In genomic region chr4:165331316-165331715, GRCh38 we compare ENCODE assay signal across 11 cellular contexts.
A peak's percentile ranks its signal among the peaks of the same experiment; 100 is the strongest.
DNase-seq lines count a peak whose midpoint lies in the region; ATAC-seq and TF ChIP-seq lines count a peak whose summit lies in the region.
"Had no signal": no experiment of that assay in that cellular context is flagged by ENCODE, and none has a peak within 500 bp of the region (broad histone marks: within the 10 kb centered on the region; RNA-seq: fewer than 3 reads in every experiment).

No MANE protein-coding gene starts in this region.

- no peaks in the 10 kb centered on the region for H3K9me3 Mint-ChIP-seq in memory B cell

- no peak for ATAC-seq in memory B cell (ENCODE audit: low read depth)
- ATAC-seq in HG02571 (IDR thresholded peaks at IDR 0.05; ENCODE audit: unreplicated experiment): no peak
- ATAC-seq in GM19463 (IDR thresholded peaks at IDR 0.05; ENCODE audit: unreplicated experiment): no peak

- peak overlapping the region; percentile 71 for H3K27ac Mint-ChIP-seq in memory B cell

- H3K4me1 Mint-ChIP-seq in memory B cell: peaks cover 26% of the 10 kb centered on the region

- no peak for TF ChIP-seq CTCF in astrocyte of the spinal cord (IDR thresholded peaks at IDR 0.05; ENCODE audit: low read depth, low read length)

- H3K27me3 Mint-ChIP-seq in memory B cell: no peaks in the 10 kb centered on the region

- peak overlapping the region; percentile 28 for H3K4me3 ChIP-seq in astrocyte of the spinal cord (ENCODE audit: low read depth, low read length)
- H3K4me3 ChIP-seq: right atrium auricular region had no signal

- no peak overlapping the region for H3K4me3 Mint-ChIP-seq in memory B cell

- H3K36me3 Mint-ChIP-seq in memory B cell: peaks cover 20% of the 10 kb centered on the region

- peak; percentile 18 for DNase-seq in ELR (ENCODE audit: low read depth)
- DNase-seq in NCI-H446 treated with DMSO at 0.1 percent for 48 hours (lab: John Stamatoyannopoulos, UW): peak; percentile 25
- no peak for DNase-seq in astrocyte of the spinal cord (ENCODE audit: low read depth, low spot score)
- DNase-seq in memory B cell (ENCODE audit: low spot score in 2 of 2): no peak
- DNase-seq in OCI-M2 (lab: John Stamatoyannopoulos, UW; ENCODE audit: unreplicated experiment): no peak
- no peak for DNase-seq in stimulated activated CD4-positive, alpha-beta T cell treated with anti-CD3 and anti-CD28 coated beads, Interleukin-15, amount 100 ng/mL, for 24 hours
- DNase-seq: activated CD4-positive, alpha-beta T cell treated with anti-CD3 and anti-CD28 coated beads for 1 hour; dermis blood vessel endothelial cell had no signal

- in situ Hi-C loops in astrocyte of the spinal cord (cut with HindIII; ENCODE audit: low sequenced_read_pairs): no loop called here

Comparison
In these comparisons a context has a peak if more than half of its experiments do, and no peak if none do; other contexts are left out.
1. DNase-seq: peak in ELR (single experiment) and NCI-H446 treated with DMSO at 0.1 percent for 48 hours (single experiment); none in astrocyte of the spinal cord (single experiment), memory B cell (0 of 2), OCI-M2 (single experiment) and stimulated activated CD4-positive, alpha-beta T cell treated with anti-CD3 and anti-CD28 coated beads, Interleukin-15, amount 100 ng/mL, for 24 hours (single experiment).